Comparison of ENCODE assay signal across 8 cellular contexts in the genomic region with DNA sequence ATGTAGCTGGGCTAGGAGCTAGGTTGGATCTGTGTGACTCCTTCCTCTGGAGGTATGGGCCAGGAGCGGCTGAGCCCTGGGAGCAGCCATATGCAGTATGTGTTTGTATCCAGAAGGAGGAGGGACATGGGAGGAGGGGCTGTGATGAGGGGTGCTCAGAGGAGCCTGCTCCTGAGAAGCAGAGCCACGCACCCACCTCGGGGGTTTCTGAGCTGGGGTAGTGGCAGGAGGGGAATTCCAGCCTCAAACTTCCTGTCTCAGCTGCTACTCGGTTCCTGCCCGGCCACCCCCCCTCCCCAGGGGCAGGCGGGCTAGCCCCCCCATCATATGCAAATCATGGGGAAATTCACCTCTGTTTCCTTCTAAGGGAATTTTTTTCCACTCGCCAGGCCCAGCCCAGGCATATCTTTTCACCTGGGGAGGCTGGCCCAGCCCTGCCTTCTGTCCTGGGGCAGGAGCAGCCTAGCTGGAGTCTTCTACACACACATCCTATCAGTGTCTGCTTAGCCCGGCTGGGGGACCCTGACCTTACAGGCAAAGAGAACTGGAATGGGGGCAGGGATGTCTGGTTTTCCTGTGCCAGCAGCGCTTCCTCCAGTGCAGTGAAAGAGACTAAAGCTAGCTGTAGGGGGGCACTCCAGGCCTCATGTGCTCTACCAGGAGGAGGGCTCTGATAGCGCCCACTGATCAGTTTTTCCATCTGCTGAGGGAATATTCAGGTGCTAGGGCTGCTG. TPM values are rescaled to one million over a fixed set of nuclear protein-coding genes. Genes with fewer than 3 reads are reported as not detected.
A peak's percentile ranks its signal among the peaks of the same experiment; 100 is the strongest.
DNase-seq lines count a peak whose midpoint lies in the region; ATAC-seq lines count a peak whose summit lies in the region.

No MANE protein-coding gene starts in this region.

- H3K9ac ChIP-seq in HUES48 (ENCODE audit: low read depth, low read length) = peak overlapping the region; percentile 42

- no peaks in the 10 kb centered on the region for H3K9me3 ChIP-seq in HUES48 (ENCODE audit: control insufficient read depth, insufficient read depth, low read length)
- no peaks in the 10 kb centered on the region for H3K9me3 ChIP-seq in mononuclear cell (ENCODE audit: low read depth, low read length)

- DNase-seq in CD1c-positive myeloid dendritic cell (ENCODE audit: extremely low spot score) = peak; percentile 82
- peak; percentile 89 to 93 for DNase-seq in activated CD4-positive, alpha-beta T cell treated with anti-CD3 and anti-CD28 coated beads for 4 hours
- peak; percentile 62 for DNase-seq in stimulated activated CD8-positive, alpha-beta memory T cell treated with anti-CD3 and anti-CD28 coated beads, Interleukin-7, amount 100 ng/mL, for 24 hours (ENCODE audit: low read depth)
- no peak for DNase-seq in hippocampal formation (lab: John Stamatoyannopoulos, UW)

- H3K27ac ChIP-seq in HUES48 (ENCODE audit: low read depth, low read length) (peak overlapping the region; percentile 89), cingulate gyrus (ENCODE audit: low read depth, low read length) (peak overlapping the region; percentile 75)

- peaks cover 41% of the 10 kb centered on the region for H3K36me3 ChIP-seq in HUES48 (ENCODE audit: control insufficient read depth, insufficient read depth, low read length)

- ATAC-seq in GM19452 (IDR thresholded peaks at IDR 0.05; ENCODE audit: unreplicated experiment) = peak; percentile 37

- peaks cover 17% of the 10 kb centered on the region for H3K27me3 ChIP-seq in HUES48 (ENCODE audit: control insufficient read depth, insufficient read depth, low read length)
- H3K27me3 ChIP-seq in mononuclear cell (ENCODE audit: insufficient read depth, low read length) = no peaks in the 10 kb centered on the region

- H3K4me3 ChIP-seq in HUES48 (ENCODE audit: low read depth, low read length) (peak overlapping the region; percentile 12), mononuclear cell (ENCODE audit: low read length) (peak overlapping the region; percentile 86)

- H3K4me1 ChIP-seq in HUES48 (ENCODE audit: control insufficient read depth, insufficient read depth, low read length) = peaks cover 42% of the 10 kb centered on the region
- peaks cover 83% of the 10 kb centered on the region for H3K4me1 ChIP-seq in mononuclear cell (ENCODE audit: insufficient read depth, low read length)

RNA-seq across cellular contexts. Expression of a gene that starts 3.0 kb away (rescaled TPM):
- 160 TPM for total RNA-seq in mononuclear cell

RNA-seq across cellular contexts. Expression of a gene that starts 37.2 kb away (rescaled TPM):
- 65.3 TPM for total RNA-seq in mononuclear cell

Comparison
In these comparisons a context has a peak if more than half of its experiments do, and no peak if none do; other contexts are left out.
1. DNase-seq: peak in CD1c-positive myeloid dendritic cell (single experiment), activated CD4-positive, alpha-beta T cell treated with anti-CD3 and anti-CD28 coated beads for 4 hours (2 of 2) and stimulated activated CD8-positive, alpha-beta memory T cell treated with anti-CD3 and anti-CD28 coated beads, Interleukin-7, amount 100 ng/mL, for 24 hours (single experiment); none in hippocampal formation (0 of 2).